ENCODE assay signal across 1 cellular context in genomic region chr11:12628322-12628721, GRCh38.
TF ChIP-seq lines count a peak whose summit lies in the region.

No MANE protein-coding gene starts in this region.

TF ChIP-seq in IMR-90, 13 proteins besides CTCF, POLR2A, EP300 and RAD21 (continued from another document):
- TF ChIP-seq RFX5 (IDR thresholded peaks at IDR 0.05; ENCODE audit: low read depth, low read length): no peak
- no peak for TF ChIP-seq ELK1 (IDR thresholded peaks at IDR 0.05; ENCODE audit: borderline replicate concordance, low read depth, low read length)
- no peak for TF ChIP-seq RCOR1 (IDR thresholded peaks at IDR 0.05; ENCODE audit: insufficient replicate concordance, low read length)
- no peak for TF ChIP-seq MAZ (IDR thresholded peaks at IDR 0.05; ENCODE audit: borderline replicate concordance, low read depth, low read length)
- no peak for TF ChIP-seq FOS (IDR thresholded peaks at IDR 0.05; ENCODE audit: low read depth, low read length)
- TF ChIP-seq BHLHE40 (IDR thresholded peaks at IDR 0.05; ENCODE audit: low read depth, low read length): no peak
- no peak for TF ChIP-seq CHD1 (IDR thresholded peaks at IDR 0.05; ENCODE audit: low read depth, low read length)
TF ChIP-seq in IMR-90: peak in this region for 0.
